ENCODE assay signal across 1 cellular context in genomic region chr7:141014523-141015395, GRCh38.
TF ChIP-seq lines count a peak whose summit lies in the region.

TSS of gene MRPS33 (minus strand) at chr7:141014952. CDS start at chr7:141010633, 4,319 bp downstream.

TF ChIP-seq in HepG2, 621 proteins besides CTCF, POLR2A, EP300 and RAD21 (continued from another document and continues in another):
- TF ChIP-seq ZBTB40 (IDR thresholded peaks at IDR 0.05) (no peak; the same call in 1 of the 2 replicates), ZBTB40 (CRISPR knock-in tag; IDR thresholded peaks at IDR 0.05) (peak; percentile 84), SIX4 (CRISPR knock-in tag; IDR thresholded peaks at IDR 0.05) (0 out of 2 replicates have a peak, but pooled peaks have one; percentile 27), ZNF326 (CRISPR knock-in tag; IDR thresholded peaks at IDR 0.05; ENCODE audit: borderline replicate concordance) (no peak), ZNF737 (CRISPR knock-in tag; IDR thresholded peaks at IDR 0.05; ENCODE audit: borderline replicate concordance) (no peak), ZFAT (CRISPR knock-in tag; conservative IDR thresholded peaks at IDR 0.05) (0 out of 2 replicates have a peak, but pooled peaks have one; percentile 69), ZFY (CRISPR knock-in tag; IDR thresholded peaks at IDR 0.05) (peak; percentile 89), CERS6 (CRISPR knock-in tag; IDR thresholded peaks at IDR 0.05) (no peak), ZSCAN5A (CRISPR knock-in tag; IDR thresholded peaks at IDR 0.05; ENCODE audit: borderline replicate concordance) (peak; percentile 98; the same call in 1 of the 2 replicates), RNF2 (conservative IDR thresholded peaks at IDR 0.05; ENCODE audit: low read depth) (peak; percentile 71), HOXA3 (CRISPR knock-in tag; IDR thresholded peaks at IDR 0.05) (peak; percentile 97), CEBPG (CRISPR knock-in tag; IDR thresholded peaks at IDR 0.05) (no peak), ZNF670 (CRISPR knock-in tag; IDR thresholded peaks at IDR 0.05; ENCODE audit: borderline replicate concordance) (peak; percentile 60; the same call in 1 of the 2 replicates), ZNF639 (CRISPR knock-in tag; conservative IDR thresholded peaks at IDR 0.05) (peak; percentile 81; the same call in 1 of the 2 replicates), SATB2 (CRISPR knock-in tag; IDR thresholded peaks at IDR 0.05) (peak; percentile 72; the same call in 1 of the 2 replicates), ARNT2 (CRISPR knock-in tag; IDR thresholded peaks at IDR 0.05; ENCODE audit: low read depth) (peak; percentile 62; the same call in 1 of the 2 replicates), KDM2A (CRISPR knock-in tag; IDR thresholded peaks at IDR 0.05; ENCODE audit: borderline replicate concordance, low read depth) (peak; percentile 92), ZNF652 (CRISPR knock-in tag; IDR thresholded peaks at IDR 0.05; ENCODE audit: borderline replicate concordance, low read depth) (no peak), SRSF1 (optimal IDR thresholded peaks at IDR 0.05; ENCODE audit: low read depth, low read length) (peak; percentile 84), ZNF407 (CRISPR knock-in tag; IDR thresholded peaks at IDR 0.05; ENCODE audit: not compliant biosample characterization) (peak; percentile 50), TEAD3 (CRISPR knock-in tag; optimal IDR thresholded peaks at IDR 0.05; ENCODE audit: borderline replicate concordance) (peak; percentile 76), ZNF3 (CRISPR knock-in tag; IDR thresholded peaks at IDR 0.05) (peak; percentile 35; the same call in 1 of the 2 replicates), SMAD9 (CRISPR knock-in tag; IDR thresholded peaks at IDR 0.05) (no peak), ZNF749 (CRISPR knock-in tag; IDR thresholded peaks at IDR 0.05; ENCODE audit: borderline replicate concordance) (0 out of 2 replicates have a peak, but pooled peaks have one; percentile 3), GTF3A (CRISPR knock-in tag; conservative IDR thresholded peaks at IDR 0.05) (no peak), GATAD2A (CRISPR knock-in tag; IDR thresholded peaks at IDR 0.05) (peak; percentile 75; the same call in 1 of the 2 replicates), ZNF484 (CRISPR knock-in tag; IDR thresholded peaks at IDR 0.05; ENCODE audit: borderline replicate concordance, low read depth) (no peak), ZMAT5 (CRISPR knock-in tag; IDR thresholded peaks at IDR 0.05; ENCODE audit: borderline replicate concordance, low read depth) (no peak), YY1 (IDR thresholded peaks at IDR 0.05; ENCODE audit: insufficient read depth, insufficient replicate concordance, low read depth, low read length) (peak; percentile 66), NFYB (CRISPR knock-in tag; IDR thresholded peaks at IDR 0.05) (peak; percentile 62), SP5 (CRISPR knock-in tag; IDR thresholded peaks at IDR 0.05; ENCODE audit: borderline replicate concordance, low read depth) (peak; percentile 27; the same call in 1 of the 2 replicates)
